ENCODE assay signal across 8 cellular contexts in the genomic region with DNA sequence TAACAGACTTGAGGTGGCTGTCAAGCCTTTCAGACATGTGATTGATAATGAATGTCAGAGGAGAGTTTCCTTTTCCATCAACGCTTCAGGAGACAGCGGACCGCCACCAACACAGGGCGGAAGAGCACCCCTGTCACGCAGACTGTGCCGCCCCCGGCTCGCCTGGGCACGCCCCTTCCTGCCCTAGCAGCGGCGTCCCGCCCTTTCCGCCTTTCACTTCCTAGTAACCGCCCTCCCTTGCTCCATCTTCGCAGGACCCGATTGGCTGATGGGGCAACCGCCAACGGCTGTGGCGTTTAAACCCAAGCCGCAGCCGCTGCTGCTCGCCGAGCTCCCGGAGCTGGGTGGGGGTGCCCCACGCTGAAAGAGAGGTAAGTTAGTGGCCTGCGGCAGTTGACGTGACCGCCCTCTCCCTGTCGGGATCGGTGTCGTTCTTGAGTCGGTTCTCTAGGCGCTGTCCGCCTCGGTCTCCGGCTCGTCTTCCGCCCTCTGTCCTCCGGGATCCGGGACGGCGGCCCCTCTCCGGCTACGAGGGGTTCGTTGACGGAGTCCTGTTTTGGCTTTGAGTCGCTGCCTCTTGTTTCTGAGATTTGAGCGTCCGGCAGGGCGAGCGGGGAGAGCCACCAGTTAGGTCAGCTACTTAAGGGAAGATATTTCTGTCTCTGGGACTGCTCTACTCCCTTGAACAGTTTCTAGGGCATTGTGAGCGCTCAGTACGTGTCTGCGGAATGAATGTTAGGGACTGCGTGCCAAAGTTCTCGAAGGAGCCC. TPM values are rescaled to one million over a fixed set of nuclear protein-coding genes. Genes with fewer than 3 reads are reported as not detected.
A peak's percentile ranks its signal among the peaks of the same experiment; 100 is the strongest.
DNase-seq lines count a peak whose midpoint lies in the region; ATAC-seq lines count a peak whose summit lies in the region.

A gene with protein sequence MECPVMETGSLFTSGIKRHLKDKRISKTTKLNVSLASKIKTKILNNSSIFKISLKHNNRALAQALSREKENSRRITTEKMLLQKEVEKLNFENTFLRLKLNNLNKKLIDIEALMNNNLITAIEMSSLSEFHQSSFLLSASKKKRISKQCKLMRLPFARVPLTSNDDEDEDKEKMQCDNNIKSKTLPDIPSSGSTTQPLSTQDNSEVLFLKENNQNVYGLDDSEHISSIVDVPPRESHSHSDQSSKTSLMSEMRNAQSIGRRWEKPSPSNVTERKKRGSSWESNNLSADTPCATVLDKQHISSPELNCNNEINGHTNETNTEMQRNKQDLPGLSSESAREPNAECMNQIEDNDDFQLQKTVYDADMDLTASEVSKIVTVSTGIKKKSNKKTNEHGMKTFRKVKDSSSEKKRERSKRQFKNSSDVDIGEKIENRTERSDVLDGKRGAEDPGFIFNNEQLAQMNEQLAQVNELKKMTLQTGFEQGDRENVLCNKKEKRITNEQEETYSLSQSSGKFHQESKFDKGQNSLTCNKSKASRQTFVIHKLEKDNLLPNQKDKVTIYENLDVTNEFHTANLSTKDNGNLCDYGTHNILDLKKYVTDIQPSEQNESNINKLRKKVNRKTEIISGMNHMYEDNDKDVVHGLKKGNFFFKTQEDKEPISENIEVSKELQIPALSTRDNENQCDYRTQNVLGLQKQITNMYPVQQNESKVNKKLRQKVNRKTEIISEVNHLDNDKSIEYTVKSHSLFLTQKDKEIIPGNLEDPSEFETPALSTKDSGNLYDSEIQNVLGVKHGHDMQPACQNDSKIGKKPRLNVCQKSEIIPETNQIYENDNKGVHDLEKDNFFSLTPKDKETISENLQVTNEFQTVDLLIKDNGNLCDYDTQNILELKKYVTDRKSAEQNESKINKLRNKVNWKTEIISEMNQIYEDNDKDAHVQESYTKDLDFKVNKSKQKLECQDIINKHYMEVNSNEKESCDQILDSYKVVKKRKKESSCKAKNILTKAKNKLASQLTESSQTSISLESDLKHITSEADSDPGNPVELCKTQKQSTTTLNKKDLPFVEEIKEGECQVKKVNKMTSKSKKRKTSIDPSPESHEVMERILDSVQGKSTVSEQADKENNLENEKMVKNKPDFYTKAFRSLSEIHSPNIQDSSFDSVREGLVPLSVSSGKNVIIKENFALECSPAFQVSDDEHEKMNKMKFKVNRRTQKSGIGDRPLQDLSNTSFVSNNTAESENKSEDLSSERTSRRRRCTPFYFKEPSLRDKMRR (plus strand): TSS at position 326 of the 770 bp plus-strand sequence. CDS start 6,769 bp downstream, outside the sequence.

- no peaks in the 10 kb centered on the region for H3K9me3 ChIP-seq in effector memory CD4-positive, alpha-beta T cell (ENCODE audit: control insufficient read depth, low read length)

- H3K27ac ChIP-seq in effector memory CD4-positive, alpha-beta T cell (ENCODE audit: insufficient read depth, low read length, poor library complexity, severe bottlenecking) = peak within 1 kb of the TSS; percentile 57

- no peaks in the 10 kb centered on the region for H3K4me1 ChIP-seq in effector memory CD4-positive, alpha-beta T cell (ENCODE audit: control insufficient read depth, insufficient read depth, low read length, poor library complexity, severe bottlenecking)

- no peaks in the 10 kb centered on the region for H3K27me3 ChIP-seq in effector memory CD4-positive, alpha-beta T cell (replicated peaks; ENCODE audit: control insufficient read depth, insufficient read depth, low read length, poor library complexity, severe bottlenecking)

- in situ Hi-C loops in Caki2 (cut with HindIII; ENCODE audit: low pct_unique_long_range_greater_than_20kb, low sequenced_read_pairs) = no loop called here

- no peaks in the 10 kb centered on the region for H3K36me3 ChIP-seq in effector memory CD4-positive, alpha-beta T cell (ENCODE audit: control insufficient read depth, insufficient read depth, low read length)

- peak within 1 kb of the TSS; percentile 88 for H3K4me3 ChIP-seq in effector memory CD4-positive, alpha-beta T cell (ENCODE audit: insufficient read depth, low read depth, low read length, poor library complexity, severe bottlenecking)

- DNase-seq in Caki2 (ENCODE audit: low read depth) (peak; percentile 95), HUDEP-2 (lab: John Stamatoyannopoulos, UW; ENCODE audit: unreplicated experiment in 76 of 76) (peak; percentile 15 to 96 (median 92)), NOMO-1 treated with dmso at 0.1 percent for 144 hours (lab: John Stamatoyannopoulos, UW; ENCODE audit: unreplicated experiment) (peak; percentile 98), medulla oblongata (ENCODE audit: extremely low spot score) (peak; percentile 97)
- DNase-seq in activated CD8-positive, alpha-beta memory T cell treated with anti-CD3 and anti-CD28 coated beads for 4 hours (ENCODE audit: low read depth in 2 of 2) = peak; percentile 91 to 93
- DNase-seq in effector memory CD4-positive, alpha-beta T cell = peak; percentile 91 to 94 (median 92)
- peak; percentile 92 to 96 (median 95) for DNase-seq in stimulated activated CD4-positive, alpha-beta T cell treated with anti-CD3 and anti-CD28 coated beads, TNF-alpha, amount 100 ng/mL, for 48 hours (ENCODE audit: low read depth in 3 of 3)

- peak; percentile 100 for ATAC-seq in GM21390 (IDR thresholded peaks at IDR 0.05; ENCODE audit: unreplicated experiment)

RNA-seq across cellular contexts. Expression of the gene that starts here (rescaled TPM):
- total RNA-seq in Caki2 (2014; rRNA removed; shearing (Covaris generic); ENCODE audit: low replicate concordance) = 5.2 and 7.1 TPM in 2 replicates

Comparison
In these comparisons a context has a peak if more than half of its experiments do, and no peak if none do; other contexts are left out.
1. Peak in every context shown above with its lines: DNase-seq, ATAC-seq, H3K4me3 ChIP-seq and H3K27ac ChIP-seq.